In genomic region chr2:234981197-234982095, GRCh38 we compare ENCODE assay signal across 9 cellular contexts. TPM values are rescaled to one million over a fixed set of nuclear protein-coding genes. Genes with fewer than 3 reads are reported as not detected.
A peak's percentile ranks its signal among the peaks of the same experiment; 100 is the strongest.
DNase-seq lines count a peak whose midpoint lies in the region; ATAC-seq and TF ChIP-seq lines count a peak whose summit lies in the region.
"Had no signal": no experiment of that assay in that cellular context is flagged by ENCODE, and none has a peak within 500 bp of the region (broad histone marks: within the 10 kb centered on the region; RNA-seq: fewer than 3 reads in every experiment).

No MANE protein-coding gene starts in this region.

- H3K4me1 Mint-ChIP-seq in H9 = peaks cover 75 to 76% of the 10 kb centered on the region in 2 experiments

- H3K27me3 ChIP-seq in H9 (ENCODE audit: insufficient read depth, low read length) = no peaks in the 10 kb centered on the region
- no peaks in the 10 kb centered on the region for H3K27me3 ChIP-seq in right atrium auricular region
- H3K27me3 ChIP-seq in skeletal muscle satellite cell (ENCODE audit: control insufficient read depth, insufficient read depth, low read length) = no peaks in the 10 kb centered on the region

- H2AFZ ChIP-seq in H9 (ENCODE audit: low read length) = no peak overlapping the region

- peak overlapping the region in 1 of 2 experiments; percentile 4; a peak in 1 of 5 replicates for H3K4me3 Mint-ChIP-seq in H9

- H2BK120ac ChIP-seq in H9 (ENCODE audit: low read depth, low read length, poor library complexity, severe bottlenecking) = peak overlapping the region; percentile 72

- peak overlapping the region; percentile 36 for H4K91ac ChIP-seq in H9 (ENCODE audit: insufficient read length, low read depth, low read length)

- no peak overlapping the region; the same call in none of the 2 replicates for H3K4ac ChIP-seq in H9 (ENCODE audit: low read depth, low read length)

- H3K79me2 ChIP-seq in H9 (ENCODE audit: insufficient read depth, low read length) = peaks cover 24% of the 10 kb centered on the region; the same call in 1 of the 2 replicates

- H3K9me3 ChIP-seq in H9 (ENCODE audit: control insufficient read depth, low read depth, low read length) (no peaks in the 10 kb centered on the region), right atrium auricular region (no peaks in the 10 kb centered on the region), skeletal muscle satellite cell (replicated peaks; ENCODE audit: low read length) (no peaks in the 10 kb centered on the region)
- H3K9me3 ChIP-seq: neutrophil had no signal

- no peaks in the 10 kb centered on the region for H3K27me3 Mint-ChIP-seq in H9 (ENCODE audit: low read depth)

- H2BK15ac ChIP-seq in H9 (ENCODE audit: low read depth, low read length) = no peak overlapping the region

- H3K4me2 ChIP-seq in H9 (ENCODE audit: insufficient read depth, insufficient read length, low read length) (peak overlapping the region; percentile 24), skeletal muscle satellite cell (ENCODE audit: low read length) (peak overlapping the region; percentile 76)

- DNase-seq in H9 (peak; percentile 74), right atrium auricular region (ENCODE audit: low spot score) (peak; percentile 91), middle frontal gyrus (ENCODE audit: extremely low spot score, low spot score) (no peak), NCI-H2171 treated with DMSO at 0.1 percent for 48 hours (lab: John Stamatoyannopoulos, UW) (no peak)

- H3K9me3 Mint-ChIP-seq in H9 = peaks cover 10% of the 10 kb centered on the region in 2 experiments

- H2BK12ac ChIP-seq in H9 (ENCODE audit: insufficient read length, low read depth, low read length) = peak overlapping the region; percentile 84

- H3K36me3 ChIP-seq in right atrium auricular region (no peaks in the 10 kb centered on the region), skeletal muscle satellite cell (ENCODE audit: insufficient read depth, low read length) (peaks cover 27% of the 10 kb centered on the region)
- H3K36me3 ChIP-seq: neutrophil had no signal

- peak overlapping the region; percentile 74 for H4K5ac ChIP-seq in H9 (ENCODE audit: insufficient read length, low read depth, low read length)

- H3K4me3 ChIP-seq in right atrium auricular region (peak overlapping the region in 1 of 2 donors; percentile 35), skeletal muscle satellite cell (ENCODE audit: low read length) (peak overlapping the region; percentile 48)

- H3K14ac ChIP-seq in H9 (ENCODE audit: insufficient read depth, low read length) = peak overlapping the region; percentile 80

- H3K27ac Mint-ChIP-seq in H9 = peak overlapping the region; percentile 91 to 96 (median 93)

- H3K23ac ChIP-seq in H9 (ENCODE audit: insufficient read length, low read depth, low read length) = no peak overlapping the region

- no peak for ATAC-seq in HG03159 (IDR thresholded peaks at IDR 0.05; ENCODE audit: unreplicated experiment)
- ATAC-seq in GM18520 (IDR thresholded peaks at IDR 0.05; ENCODE audit: unreplicated experiment) = no peak

- H2BK5ac ChIP-seq in H9 (ENCODE audit: insufficient read length, low read length) = peak overlapping the region; percentile 45

- H3K27ac ChIP-seq in H9 (ENCODE audit: insufficient read length, low read depth, low read length) (peak overlapping the region; percentile 96), VCaP (peak overlapping the region; percentile 71), right atrium auricular region (peak overlapping the region; percentile 38 to 89)
- H3K27ac ChIP-seq: neutrophil had no signal

- no peak for TF ChIP-seq CTCF in H9 (conservative IDR thresholded peaks at IDR 0.05)
- TF ChIP-seq CTCF in VCaP (conservative IDR thresholded peaks at IDR 0.05) = no peak
- no peak for TF ChIP-seq CTCF in right atrium auricular region (IDR thresholded peaks at IDR 0.05)

- no peak overlapping the region for H3T11ph ChIP-seq in H9 (ENCODE audit: low read length)

- H3K9ac ChIP-seq in H9 (ENCODE audit: extremely low read depth, insufficient read length, low read length) (peak overlapping the region; percentile 51), skeletal muscle satellite cell (ENCODE audit: low read depth, low read length) (peak overlapping the region; percentile 82)

- H3K4me1 ChIP-seq in H9 (ENCODE audit: insufficient read depth, low read length) (peaks cover 17% of the 10 kb centered on the region), right atrium auricular region (peaks cover 4 to 86% of the 10 kb centered on the region in 2 donors), skeletal muscle satellite cell (ENCODE audit: control insufficient read depth, insufficient read depth, low read length) (peaks cover 58% of the 10 kb centered on the region)

- H3K23me2 ChIP-seq in H9 (ENCODE audit: insufficient read length, low read depth, low read length, poor library complexity, severe bottlenecking) = peaks cover 5% of the 10 kb centered on the region

- peaks cover 19 to 34% (median 33%) of the 10 kb centered on the region in 3 experiments for H3K36me3 Mint-ChIP-seq in H9 (ENCODE audit: insufficient read depth in 1 of 3, low read depth in 3 of 3)

- H2BK20ac ChIP-seq in H9 (ENCODE audit: low read depth, low read length, poor library complexity, severe bottlenecking) = no peak overlapping the region

- H4K8ac ChIP-seq in H9 (replicated peaks; ENCODE audit: insufficient read length, low read depth, low read length) = no peak overlapping the region

- no peak overlapping the region for H2AK5ac ChIP-seq in H9 (ENCODE audit: insufficient read length, low read length)

- no peak overlapping the region for H3K56ac ChIP-seq in H9 (ENCODE audit: insufficient read length, low read depth, low read length)

- H3K18ac ChIP-seq in H9 (ENCODE audit: insufficient read length, low read depth, low read length) = peak overlapping the region; percentile 84

- H3K79me1 ChIP-seq in H9 (ENCODE audit: insufficient read depth, low read depth, low read length, poor library complexity, severe bottlenecking) = no peaks in the 10 kb centered on the region

- H4K20me1 ChIP-seq in H9 (ENCODE audit: control insufficient read depth, insufficient read depth, insufficient read length) = peaks cover 2% of the 10 kb centered on the region

- no CpG with 5 or more reads among the region's 26 CpGs for WGBS in H9 (ENCODE audit: extremely low coverage, insufficient read length, low lambda C conversion rate)

RNA-seq across cellular contexts. Expression of gene SH3BP4, which starts 29.6 kb away (rescaled TPM):
- total RNA-seq in H9 (2021) (88.5 and 93.8 TPM in 2 replicates), right atrium auricular region (10 to 100 TPM; 27.2 to 34.5 TPM)
- 28.9 and 35.2 TPM in 2 replicates for total RNA-seq in skeletal muscle satellite cell (2012; rRNA removed)

Comparison
In these comparisons a context has a peak if more than half of its experiments do, and no peak if none do; other contexts are left out.
1. DNase-seq: peak in H9 (single experiment) and right atrium auricular region (single experiment); none in middle frontal gyrus (single experiment) and NCI-H2171 treated with DMSO at 0.1 percent for 48 hours (single experiment).
2. Peak in every context shown above with its lines, with median percentiles within 50 percentile points of each other: H3K27ac ChIP-seq.